ENCODE assay signal across 23 cellular contexts in the genomic region with DNA sequence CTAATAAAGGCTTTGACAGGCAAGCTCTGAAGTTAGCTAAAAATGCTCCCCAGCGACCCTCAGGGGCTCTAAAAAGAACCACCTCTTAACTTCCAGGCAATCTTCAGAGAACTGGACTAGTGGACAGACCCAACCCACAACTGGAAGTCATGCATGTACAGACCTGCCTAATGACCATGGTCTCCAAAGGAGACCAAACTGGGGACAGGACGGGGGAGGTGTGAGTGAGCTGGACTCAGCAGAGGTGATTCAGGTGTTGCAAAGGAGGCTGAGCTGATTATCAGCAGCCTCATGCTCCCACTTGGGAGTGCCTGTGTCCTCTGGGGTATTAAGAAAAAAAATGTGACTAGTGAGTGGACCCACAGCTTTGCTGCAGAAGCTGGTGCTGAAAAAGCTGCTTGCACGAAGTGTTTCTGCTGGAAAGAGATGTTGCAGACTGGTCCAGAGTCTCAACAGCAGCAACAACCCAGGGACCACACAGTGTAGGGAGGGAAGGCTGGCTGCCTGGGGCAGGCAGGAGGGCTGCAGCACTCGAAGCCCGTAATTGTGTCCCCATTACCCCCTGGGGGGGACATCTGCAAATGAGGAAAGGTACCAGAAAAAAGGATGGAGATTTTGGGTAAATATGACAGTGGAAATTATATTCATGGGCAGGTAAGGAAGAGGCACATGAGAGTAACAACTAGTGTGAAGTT. TPM values are rescaled to one million over a fixed set of nuclear protein-coding genes. Genes with fewer than 3 reads are reported as not detected.
A peak's percentile ranks its signal among the peaks of the same experiment; 100 is the strongest.
DNase-seq lines count a peak whose midpoint lies in the region; ATAC-seq and TF ChIP-seq lines count a peak whose summit lies in the region.
"Had no signal": no experiment of that assay in that cellular context is flagged by ENCODE, and none has a peak within 500 bp of the region (broad histone marks: within the 10 kb centered on the region; RNA-seq: fewer than 3 reads in every experiment).

No MANE protein-coding gene starts in this region.

- H3K4me3 ChIP-seq in GM23338 (no peak overlapping the region), RWPE2 (ENCODE audit: severe bottlenecking) (no peak overlapping the region), esophagus squamous epithelium (no peak overlapping the region), sigmoid colon (no peak overlapping the region)
- H3K4me3 ChIP-seq: dorsolateral prefrontal cortex, mucosa of descending colon, Peyer's patch, skin epidermis, tibial nerve had no signal

- intact Hi-C loops in esophagus squamous epithelium (cut with DNase I) = no loop called here
- intact Hi-C loops in sigmoid colon (cut with DNase I) = loop anchor here (10.0 kb wide), 1 partner anchor 711 kb away; no protein-coding TSS in a partner anchor
- intact Hi-C loops in natural killer cell (cut with micrococcal nuclease) = loop anchor here (10.0 kb wide), 2 partner anchors 561 to 711 kb away; no protein-coding TSS in a partner anchor

- H3K4me1 ChIP-seq in GM23338 (ENCODE audit: insufficient read depth) (peaks cover 39% of the 10 kb centered on the region), RWPE2 (ENCODE audit: insufficient read depth, poor library complexity, severe bottlenecking) (peaks cover 26% of the 10 kb centered on the region), esophagus squamous epithelium (peaks cover 12 to 79% (median 30%) of the 10 kb centered on the region in 3 donors), sigmoid colon (peaks cover 0 to 91% (median 84%) of the 10 kb centered on the region in 4 donors)

- no peak for DNase-seq in GM23338 (ENCODE audit: low spot score)
- no peak for DNase-seq in RWPE2 (ENCODE audit: low spot score)
- DNase-seq in esophagus squamous epithelium (lab: John Stamatoyannopoulos, UW) = no peak
- DNase-seq in sigmoid colon = no peak
- no peak for DNase-seq in NCI-H2107 (lab: John Stamatoyannopoulos, UW)
- DNase-seq in natural killer cell = no peak
- DNase-seq: activated CD4-positive, alpha-beta T cell treated with anti-CD3 and anti-CD28 coated beads, Interleukin-2, amount 50 U/mL, for 4 hours; activated naive CD4-positive, alpha-beta T cell treated with anti-CD3 and anti-CD28 coated beads for 36 hours; amygdala; dorsolateral prefrontal cortex; foreskin fibroblast; mucosa of descending colon; NCI-H1092; NCI-H2081; NCI-H446 treated with DMSO at 0.1 percent for 48 hours; Peyer's patch; stimulated activated CD4-positive, alpha-beta T cell treated with anti-CD3 and anti-CD28 coated beads, Interleukin-1b, Interleukin-23, amount 100 ng/mL, for 48 hours had no signal

- no peak overlapping the region for H3K27ac ChIP-seq in GM23338 (ENCODE audit: low read depth)
- no peak overlapping the region for H3K27ac ChIP-seq in RWPE2 (ENCODE audit: poor library complexity, severe bottlenecking)
- peak overlapping the region in 3 of 4 donors; percentile 11 to 82 (median 77) for H3K27ac ChIP-seq in esophagus squamous epithelium
- H3K27ac ChIP-seq in sigmoid colon = peak overlapping the region; percentile 82 to 87 (median 84)
- H3K27ac ChIP-seq: C4-2B, neutrophil had no signal

- H3K4me2 ChIP-seq in GM23338 = peak overlapping the region; percentile 56

- no peak overlapping the region for H2AFZ ChIP-seq in GM23338

- 84 to 96% methylated on average over 5 of the region's 5 CpGs for WGBS in esophagus squamous epithelium, 2 donors
- WGBS in sigmoid colon, 2 donors = 88 to 90% methylated on average over 5 of the region's 5 CpGs

- TF ChIP-seq CTCF in GM23338 (conservative IDR thresholded peaks at IDR 0.05; ENCODE audit: low read depth in 2 of 2) = no peak
- no peak for TF ChIP-seq CTCF in RWPE2 (IDR thresholded peaks at IDR 0.05; ENCODE audit: poor library complexity, severe bottlenecking)
- no peak for TF ChIP-seq CTCF in esophagus squamous epithelium (IDR thresholded peaks at IDR 0.05)
- TF ChIP-seq CTCF in sigmoid colon (IDR thresholded peaks at IDR 0.05) = no peak
- no peak for TF ChIP-seq CTCF in natural killer cell (IDR thresholded peaks at IDR 0.05)

- H3K9me2 ChIP-seq in GM23338 (ENCODE audit: insufficient read depth) = no peaks in the 10 kb centered on the region

- H3F3A ChIP-seq in GM23338 (replicated peaks; ENCODE audit: low read depth) = no peaks in the 10 kb centered on the region

- H3K27me3 ChIP-seq in GM23338 (ENCODE audit: insufficient read depth) (no peaks in the 10 kb centered on the region), RWPE2 (ENCODE audit: insufficient read depth, poor library complexity, severe bottlenecking) (no peaks in the 10 kb centered on the region), esophagus squamous epithelium (no peaks in the 10 kb centered on the region), sigmoid colon (no peaks in the 10 kb centered on the region)
- H3K27me3 ChIP-seq: dorsolateral prefrontal cortex, neutrophil, Peyer's patch, tibial nerve had no signal

- no peak for TF ChIP-seq POLR2A in esophagus squamous epithelium (IDR thresholded peaks at IDR 0.05)
- no peak for TF ChIP-seq POLR2A in sigmoid colon (IDR thresholded peaks at IDR 0.05)

- H3K4me3 Mint-ChIP-seq in GM23338 = no peak overlapping the region
- no peak overlapping the region for H3K4me3 Mint-ChIP-seq in natural killer cell
- H3K4me3 Mint-ChIP-seq: activated naive CD4-positive, alpha-beta T cell treated with anti-CD3 and anti-CD28 coated beads for 36 hours; stimulated activated effector memory CD8-positive, alpha-beta T cell treated with anti-CD3 and anti-CD28 coated beads, Interleukin-12 subunit alpha, Interleukin-12 subunit beta, amount 100 ng/mL, for 72 hours had no signal

- no peak for TF ChIP-seq EP300 in sigmoid colon (IDR thresholded peaks at IDR 0.05)

- peaks cover 10% of the 10 kb centered on the region; the same call in 1 of the 2 replicates for H3K79me2 ChIP-seq in GM23338 (replicated peaks; ENCODE audit: insufficient read depth)

- H3K27ac Mint-ChIP-seq in GM23338 (peak overlapping the region; percentile 45; the same call in 1 of the 2 replicates), natural killer cell (no peak overlapping the region)
- H3K27ac Mint-ChIP-seq: activated naive CD4-positive, alpha-beta T cell treated with anti-CD3 and anti-CD28 coated beads for 36 hours; stimulated activated effector memory CD8-positive, alpha-beta T cell treated with anti-CD3 and anti-CD28 coated beads, Interleukin-12 subunit alpha, Interleukin-12 subunit beta, amount 100 ng/mL, for 72 hours had no signal

- H4K20me1 ChIP-seq in GM23338 (replicated peaks; ENCODE audit: insufficient read depth) = peaks cover 16% of the 10 kb centered on the region

- H3K9me3 Mint-ChIP-seq in GM23338 = no peaks in the 10 kb centered on the region
- no peaks in the 10 kb centered on the region for H3K9me3 Mint-ChIP-seq in natural killer cell
- H3K9me3 Mint-ChIP-seq: activated naive CD4-positive, alpha-beta T cell treated with anti-CD3 and anti-CD28 coated beads for 36 hours; stimulated activated effector memory CD8-positive, alpha-beta T cell treated with anti-CD3 and anti-CD28 coated beads, Interleukin-12 subunit alpha, Interleukin-12 subunit beta, amount 100 ng/mL, for 72 hours had no signal

- peaks cover 9% of the 10 kb centered on the region for H3K36me3 Mint-ChIP-seq in GM23338 (ENCODE audit: low read depth)
- H3K36me3 Mint-ChIP-seq in natural killer cell = peaks cover 6% of the 10 kb centered on the region

- H3K4me1 Mint-ChIP-seq in GM23338 (peaks cover 63% of the 10 kb centered on the region), natural killer cell (peaks cover 5 to 12% of the 10 kb centered on the region in 2 donors)

- H3K9me3 ChIP-seq in RWPE2 (ENCODE audit: severe bottlenecking) (no peaks in the 10 kb centered on the region), esophagus squamous epithelium (no peaks in the 10 kb centered on the region), sigmoid colon (no peaks in the 10 kb centered on the region)
- H3K9me3 ChIP-seq: mucosa of descending colon, neutrophil, Peyer's patch, tibial nerve had no signal

- H3K27me3 Mint-ChIP-seq in GM23338 (ENCODE audit: insufficient read depth, low read depth, poor library complexity) (peaks cover 7% of the 10 kb centered on the region), natural killer cell (ENCODE audit: low read depth in 2 of 2) (no peaks in the 10 kb centered on the region)

- H3K36me3 ChIP-seq in GM23338 (ENCODE audit: insufficient read depth) (no peaks in the 10 kb centered on the region), RWPE2 (ENCODE audit: low read depth) (peaks cover 61% of the 10 kb centered on the region), esophagus squamous epithelium (peaks cover 0 to 57% (median 5%) of the 10 kb centered on the region in 3 donors), sigmoid colon (peaks cover 0 to 9% (median 7%) of the 10 kb centered on the region in 4 donors)

- ATAC-seq in GM23338 (peak; percentile 68), RWPE2 (ENCODE audit: low read depth) (peak; percentile 37; the same call in 1 of the 3 replicates), HG03460 (IDR thresholded peaks at IDR 0.05; ENCODE audit: unreplicated experiment) (no peak), natural killer cell (no peak)
- ATAC-seq: mucosa of descending colon; stimulated activated effector memory CD8-positive, alpha-beta T cell treated with anti-CD3 and anti-CD28 coated beads, Interleukin-12 subunit alpha, Interleukin-12 subunit beta, amount 100 ng/mL, for 72 hours had no signal

TF ChIP-seq in GM23338, 12 proteins besides CTCF, POLR2A, EP300 and RAD21 (continues in another document):
- no peak for TF ChIP-seq ZNF114 (CRISPR knock-in tag; IDR thresholded peaks at IDR 0.05)
- no peak for TF ChIP-seq EZH2 (IDR thresholded peaks at IDR 0.05; ENCODE audit: low read depth, unreplicated experiment)
- TF ChIP-seq CREB1 (CRISPR knock-in tag; IDR thresholded peaks at IDR 0.05; ENCODE audit: low read depth) = no peak

RNA-seq across cellular contexts. Expression of gene PITPNB, which starts 35.3 kb away (rescaled TPM):
- total RNA-seq in GM23338 (2014; rRNA removed; shearing (Covaris generic)) = 56.0 and 56.7 TPM in 2 replicates
- polyA plus RNA-seq in GM23338 (2016; fragmentation: Nextera tagmentation; extraction: Ambion mirVana) (39.2 and 50.9 TPM in 2 replicates), sigmoid colon (10 to 100 TPM; 20.4 to 32.6 (median 23.4) TPM)
- total RNA-seq in esophagus squamous epithelium (10 to 100 TPM; 26.4 to 68.9 (median 46.4) TPM), sigmoid colon (100 to 1,000 TPM in 2 of 4 donors, 10 to 100 TPM in 2; 79.9 to 135 (median 104) TPM), natural killer cell (10 to 100 TPM; 58.4 to 77.7 (median 65.1) TPM)

Comparison
In these comparisons a context has a peak if more than half of its experiments do, and no peak if none do; other contexts are left out.
1. ATAC-seq: peak in GM23338 (single experiment) and RWPE2 (single experiment); none in HG03460 (single experiment) and natural killer cell (0 of 3).
2. H3K27ac ChIP-seq: peak in esophagus squamous epithelium (3 of 4) and sigmoid colon (4 of 4); none in GM23338 (single experiment) and RWPE2 (single experiment).